Comparison of ENCODE assay signal across 12 cellular contexts in the genomic region with DNA sequence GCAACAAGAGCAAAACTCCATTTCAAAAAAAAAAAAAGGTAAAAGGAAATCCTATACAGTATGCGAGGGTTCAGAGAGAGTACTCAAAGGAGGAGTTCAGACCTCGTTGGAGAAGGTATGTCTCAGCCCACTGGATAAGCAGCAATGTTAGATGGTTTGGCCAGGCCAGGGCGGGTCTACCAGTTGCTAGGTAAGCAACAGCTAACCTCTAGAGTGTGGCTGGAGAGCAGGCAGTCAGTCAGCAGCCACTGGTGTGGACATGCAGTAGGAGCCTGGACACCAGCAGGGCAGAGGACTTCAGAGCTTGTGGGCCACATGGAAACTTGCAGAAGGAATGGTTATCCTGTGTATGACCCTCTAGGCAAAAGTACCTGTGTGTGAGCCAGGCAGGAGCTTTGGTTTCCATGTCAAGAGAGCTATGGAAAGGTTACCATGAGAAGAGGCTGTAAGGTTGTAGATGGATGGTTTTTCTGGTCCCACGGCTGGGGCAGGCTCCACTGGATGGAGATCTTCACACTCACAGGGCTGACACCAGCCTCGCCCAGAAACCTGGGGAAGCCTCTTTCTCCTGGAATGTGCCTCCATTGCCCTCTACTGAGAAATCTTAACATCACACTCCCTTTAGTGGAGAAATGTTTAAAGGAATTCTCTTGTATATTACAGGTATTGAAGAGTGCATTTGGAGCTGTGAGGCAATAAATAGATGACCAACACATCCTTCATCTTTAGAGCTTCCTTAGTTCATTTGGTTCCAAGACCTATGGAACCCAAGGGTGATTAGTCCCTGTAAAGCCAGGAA.
A peak's percentile ranks its signal among the peaks of the same experiment; 100 is the strongest.
DNase-seq lines count a peak whose midpoint lies in the region; ATAC-seq, FAIRE-seq and TF ChIP-seq lines count a peak whose summit lies in the region.
"Had no signal": no experiment of that assay in that cellular context is flagged by ENCODE, and none has a peak within 500 bp of the region (broad histone marks: within the 10 kb centered on the region; RNA-seq: fewer than 3 reads in every experiment).

No MANE protein-coding gene starts in this region.

- no peak overlapping the region for H2BK5ac ChIP-seq in H9 (ENCODE audit: insufficient read length, low read length)

- H3K27me3 Mint-ChIP-seq in H9 (ENCODE audit: low read depth) = no peaks in the 10 kb centered on the region
- H3K27me3 Mint-ChIP-seq in activated CD8-positive, alpha-beta memory T cell treated with anti-CD3 and anti-CD28 coated beads, Interleukin-2, amount 10 ng/mL, durations not matched to agents 7 days and 5 days = peaks cover 27% of the 10 kb centered on the region
- H3K27me3 Mint-ChIP-seq in CD8-positive, alpha-beta T cell (ENCODE audit: low read depth) = peaks cover 5% of the 10 kb centered on the region

- H3K9me3 ChIP-seq in H9 (ENCODE audit: control insufficient read depth, low read depth, low read length) (no peaks in the 10 kb centered on the region), kidney (ENCODE audit: control insufficient read depth in 1 of 2, low read length in 2 of 2) (no peaks in the 10 kb centered on the region)
- H3K9me3 ChIP-seq in CD8-positive, alpha-beta T cell (ENCODE audit: low read length) = no peaks in the 10 kb centered on the region

- no peak overlapping the region for H3K27ac Mint-ChIP-seq in H9
- no peak overlapping the region for H3K27ac Mint-ChIP-seq in activated CD8-positive, alpha-beta memory T cell treated with anti-CD3 and anti-CD28 coated beads, Interleukin-2, amount 10 ng/mL, durations not matched to agents 7 days and 5 days
- H3K27ac Mint-ChIP-seq in CD8-positive, alpha-beta T cell = no peak overlapping the region
- H3K27ac Mint-ChIP-seq: activated naive CD8-positive, alpha-beta T cell; naive thymus-derived CD4-positive, alpha-beta T cell had no signal

- no peak for FAIRE-seq in kidney (lab: Jason Lieb, UNC)
- no peak for FAIRE-seq in GM19239 (lab: Jason Lieb, UNC)

- H4K91ac ChIP-seq in H9 (ENCODE audit: insufficient read length, low read depth, low read length) = no peak overlapping the region

- no peak overlapping the region for H4K8ac ChIP-seq in H9 (replicated peaks; ENCODE audit: insufficient read length, low read depth, low read length)

- H2BK12ac ChIP-seq in H9 (ENCODE audit: insufficient read length, low read depth, low read length) = no peak overlapping the region

- TF ChIP-seq CTCF in AG09309 (IDR thresholded peaks at IDR 0.05; ENCODE audit: control insufficient read depth, insufficient read depth, low read depth, low read length, missing control alignments) (peak; percentile 32), H9 (conservative IDR thresholded peaks at IDR 0.05) (peak; percentile 64), kidney (IDR thresholded peaks at IDR 0.05; ENCODE audit: borderline replicate concordance, extremely low read depth, insufficient read depth) (peak; percentile 11)
- no peak for TF ChIP-seq CTCF in CD8-positive, alpha-beta T cell (IDR thresholded peaks at IDR 0.05)

- H3K4me1 ChIP-seq in H9 (ENCODE audit: insufficient read depth, low read length) = no peaks in the 10 kb centered on the region
- no peaks in the 10 kb centered on the region for H3K4me1 ChIP-seq in kidney (ENCODE audit: control insufficient read depth in 1 of 2, insufficient read depth in 1 of 2, low read depth in 1 of 2, low read length in 2 of 2)
- no peaks in the 10 kb centered on the region for H3K4me1 ChIP-seq in CD8-positive, alpha-beta T cell (ENCODE audit: insufficient read depth, low read length)

- no peak overlapping the region for H3K4ac ChIP-seq in H9 (ENCODE audit: low read depth, low read length)

- no peak overlapping the region for H3K23ac ChIP-seq in H9 (ENCODE audit: insufficient read length, low read depth, low read length)

- CTCF ChIA-PET in activated CD8-positive, alpha-beta memory T cell treated with anti-CD3 and anti-CD28 coated beads, Interleukin-2, amount 10 ng/mL, durations not matched to agents 7 days and 5 days (lab: Charles Lee) = interaction anchor here (1.7 to 3.3 kb wide), 2 partner anchors 311 to 323 kb away, joined by 4 to 15 read pairs; no protein-coding TSS in a partner anchor
- CTCF ChIA-PET in CD8-positive, alpha-beta T cell (lab: Charles Lee) = interaction anchor here (0.6 to 2.2 kb wide), 6 partner anchors 9 to 314 kb away, joined by 3 to 8 read pairs (median 3); no protein-coding TSS in a partner anchor

- no peak overlapping the region for H3K56ac ChIP-seq in H9 (ENCODE audit: insufficient read length, low read depth, low read length)

- no peak overlapping the region for H2BK15ac ChIP-seq in H9 (ENCODE audit: low read depth, low read length)

- H2AK5ac ChIP-seq in H9 (ENCODE audit: insufficient read length, low read length) = no peak overlapping the region

- no peaks in the 10 kb centered on the region for H3K23me2 ChIP-seq in H9 (ENCODE audit: insufficient read length, low read depth, low read length, poor library complexity, severe bottlenecking)

- H3K4me1 Mint-ChIP-seq in H9 = no peaks in the 10 kb centered on the region
- no peaks in the 10 kb centered on the region for H3K4me1 Mint-ChIP-seq in activated CD8-positive, alpha-beta memory T cell treated with anti-CD3 and anti-CD28 coated beads, Interleukin-2, amount 10 ng/mL, durations not matched to agents 7 days and 5 days
- no peaks in the 10 kb centered on the region for H3K4me1 Mint-ChIP-seq in CD8-positive, alpha-beta T cell (ENCODE audit: low read depth)
- H3K4me1 Mint-ChIP-seq: naive thymus-derived CD4-positive, alpha-beta T cell had no signal

- H3K4me3 ChIP-seq in AG09309 (ENCODE audit: control insufficient read depth, low read depth, low read length) (no peak overlapping the region), kidney (ENCODE audit: low read length in 2 of 2) (no peak overlapping the region)
- H3K4me3 ChIP-seq in CD8-positive, alpha-beta T cell (ENCODE audit: low read depth, low read length) = no peak overlapping the region

- intact Hi-C loops in kidney (cut with DNase I) = no loop called here
- intact Hi-C loops in CD8-positive, alpha-beta T cell (cut with DNase I, micrococcal nuclease) = loop anchor here in 1 of 2 experiments (10.0 kb wide), 1 partner anchor 206 kb away; no protein-coding TSS in a partner anchor

- no peak overlapping the region for H2BK120ac ChIP-seq in H9 (ENCODE audit: low read depth, low read length, poor library complexity, severe bottlenecking)

- POLR2A ChIA-PET in CD8-positive, alpha-beta T cell (lab: Charles Lee) = no interaction called here

- H3K4me2 ChIP-seq in H9 (ENCODE audit: insufficient read depth, insufficient read length, low read length) = no peak overlapping the region

- DNase-seq in AG09309 (ENCODE audit: low read depth) = no peak
- no peak for DNase-seq in H9
- DNase-seq in SW480 (ENCODE audit: low spot score) = peak; percentile 36
- DNase-seq in kidney = no peak
- no peak for DNase-seq in activated CD8-positive, alpha-beta memory T cell treated with anti-CD3 and anti-CD28 coated beads, Interleukin-2, amount 10 ng/mL, durations not matched to agents 7 days and 5 days
- no peak for DNase-seq in CD8-positive, alpha-beta T cell
- DNase-seq in ureter (ENCODE audit: low spot score) = no peak
- no peak for DNase-seq in GM19239 (ENCODE audit: insufficient read length, low spot score)
- DNase-seq: naive thymus-derived CD4-positive, alpha-beta T cell; NCI-H2081 treated with DMSO at 0.1 percent for 48 hours; stimulated activated CD4-positive, alpha-beta T cell treated with anti-CD3 and anti-CD28 coated beads, Interleukin-4, amount 100 ng/mL, for 24 hours had no signal

- no peak overlapping the region for H3K14ac ChIP-seq in H9 (ENCODE audit: insufficient read depth, low read length)

- no peak overlapping the region for H3K18ac ChIP-seq in H9 (ENCODE audit: insufficient read length, low read depth, low read length)

- H3K27ac ChIP-seq in H9 (ENCODE audit: insufficient read length, low read depth, low read length) (no peak overlapping the region), kidney (ENCODE audit: low read depth in 2 of 2, low read length in 2 of 2) (no peak overlapping the region)
- no peak overlapping the region for H3K27ac ChIP-seq in CD8-positive, alpha-beta T cell (ENCODE audit: low read depth, low read length)

- H3K9me3 Mint-ChIP-seq in H9 = no peaks in the 10 kb centered on the region
- H3K9me3 Mint-ChIP-seq in activated CD8-positive, alpha-beta memory T cell treated with anti-CD3 and anti-CD28 coated beads, Interleukin-2, amount 10 ng/mL, durations not matched to agents 7 days and 5 days (ENCODE audit: low read depth) = no peaks in the 10 kb centered on the region
- H3K9me3 Mint-ChIP-seq in CD8-positive, alpha-beta T cell = no peaks in the 10 kb centered on the region
- H3K9me3 Mint-ChIP-seq: naive thymus-derived CD4-positive, alpha-beta T cell had no signal

- H4K20me1 ChIP-seq in H9 (ENCODE audit: control insufficient read depth, insufficient read depth, insufficient read length) = no peaks in the 10 kb centered on the region

- H3K79me2 ChIP-seq in H9 (ENCODE audit: insufficient read depth, low read length) = no peaks in the 10 kb centered on the region

- H3K36me3 ChIP-seq in kidney (ENCODE audit: control insufficient read depth in 1 of 2, insufficient read depth in 2 of 2, low read length in 2 of 2) = no peaks in the 10 kb centered on the region
- no peaks in the 10 kb centered on the region for H3K36me3 ChIP-seq in CD8-positive, alpha-beta T cell (ENCODE audit: insufficient read depth, low read length)

- H4K5ac ChIP-seq in H9 (ENCODE audit: insufficient read length, low read depth, low read length) = no peak overlapping the region

- H3K9ac ChIP-seq in H9 (ENCODE audit: extremely low read depth, insufficient read length, low read length) = no peak overlapping the region
- H3K9ac ChIP-seq in kidney (ENCODE audit: low read length in 2 of 2) = no peak overlapping the region

- no peak for ATAC-seq in activated CD8-positive, alpha-beta memory T cell treated with anti-CD3 and anti-CD28 coated beads, Interleukin-2, amount 10 ng/mL, durations not matched to agents 7 days and 5 days
- ATAC-seq in CD8-positive, alpha-beta T cell = no peak
- ATAC-seq: naive thymus-derived CD4-positive, alpha-beta T cell had no signal

- no peak overlapping the region for H3K4me3 Mint-ChIP-seq in H9
- H3K4me3 Mint-ChIP-seq in activated CD8-positive, alpha-beta memory T cell treated with anti-CD3 and anti-CD28 coated beads, Interleukin-2, amount 10 ng/mL, durations not matched to agents 7 days and 5 days = no peak overlapping the region
- no peak overlapping the region for H3K4me3 Mint-ChIP-seq in CD8-positive, alpha-beta T cell
- H3K4me3 Mint-ChIP-seq: activated naive CD8-positive, alpha-beta T cell; naive thymus-derived CD4-positive, alpha-beta T cell had no signal

- H3K36me3 Mint-ChIP-seq in H9 (ENCODE audit: insufficient read depth in 1 of 3, low read depth in 3 of 3) = no peaks in the 10 kb centered on the region
- no peaks in the 10 kb centered on the region for H3K36me3 Mint-ChIP-seq in activated CD8-positive, alpha-beta memory T cell treated with anti-CD3 and anti-CD28 coated beads, Interleukin-2, amount 10 ng/mL, durations not matched to agents 7 days and 5 days
- no peaks in the 10 kb centered on the region for H3K36me3 Mint-ChIP-seq in CD8-positive, alpha-beta T cell
- H3K36me3 Mint-ChIP-seq: activated naive CD8-positive, alpha-beta T cell; naive thymus-derived CD4-positive, alpha-beta T cell had no signal

- H2BK20ac ChIP-seq in H9 (ENCODE audit: low read depth, low read length, poor library complexity, severe bottlenecking) = no peak overlapping the region

- no peak overlapping the region for H3T11ph ChIP-seq in H9 (ENCODE audit: low read length)

- H3K27me3 ChIP-seq in H9 (ENCODE audit: insufficient read depth, low read length) = no peaks in the 10 kb centered on the region
- no peaks in the 10 kb centered on the region for H3K27me3 ChIP-seq in CD8-positive, alpha-beta T cell (ENCODE audit: insufficient read depth, low read length)

- H2AFZ ChIP-seq in H9 (ENCODE audit: low read length) = no peak overlapping the region

- no CpG with 5 or more reads among the region's 5 CpGs for WGBS in H9 (ENCODE audit: extremely low coverage, insufficient read length, low lambda C conversion rate)

- H3K79me1 ChIP-seq in H9 (ENCODE audit: insufficient read depth, low read depth, low read length, poor library complexity, severe bottlenecking) = no peaks in the 10 kb centered on the region
